1 cellular context compared by ENCODE assay signal in genomic region chr15:29613951-29614382, GRCh38.
TF ChIP-seq lines count a peak whose summit lies in the region.

No MANE protein-coding gene starts in this region.

TF ChIP-seq in WTC11, 78 proteins besides CTCF, POLR2A, EP300 and RAD21 (continued from another document):
- no peak for TF ChIP-seq ATF6 (CRISPR knock-in tag; IDR thresholded peaks at IDR 0.05)
- TF ChIP-seq PRDM15 (CRISPR knock-in tag; IDR thresholded peaks at IDR 0.05) = no peak
- TF ChIP-seq ELF4 (CRISPR knock-in tag; IDR thresholded peaks at IDR 0.05; ENCODE audit: low read depth) = no peak
- TF ChIP-seq GRHL2 (CRISPR knock-in tag; IDR thresholded peaks at IDR 0.05; ENCODE audit: insufficient replicate concordance, severe bottlenecking) = no peak
- TF ChIP-seq, protein P1, sequence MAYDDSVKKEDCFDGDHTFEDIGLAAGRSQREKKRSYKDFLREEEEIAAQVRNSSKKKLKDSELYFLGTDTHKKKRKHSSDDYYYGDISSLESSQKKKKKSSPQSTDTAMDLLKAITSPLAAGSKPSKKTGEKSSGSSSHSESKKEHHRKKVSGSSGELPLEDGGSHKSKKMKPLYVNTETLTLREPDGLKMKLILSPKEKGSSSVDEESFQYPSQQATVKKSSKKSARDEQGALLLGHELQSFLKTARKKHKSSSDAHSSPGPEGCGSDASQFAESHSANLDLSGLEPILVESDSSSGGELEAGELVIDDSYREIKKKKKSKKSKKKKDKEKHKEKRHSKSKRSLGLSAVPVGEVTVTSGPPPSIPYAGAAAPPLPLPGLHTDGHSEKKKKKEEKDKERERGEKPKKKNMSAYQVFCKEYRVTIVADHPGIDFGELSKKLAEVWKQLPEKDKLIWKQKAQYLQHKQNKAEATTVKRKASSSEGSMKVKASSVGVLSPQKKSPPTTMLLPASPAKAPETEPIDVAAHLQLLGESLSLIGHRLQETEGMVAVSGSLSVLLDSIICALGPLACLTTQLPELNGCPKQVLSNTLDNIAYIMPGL (CRISPR knock-in tag; IDR thresholded peaks at IDR 0.05) = no peak
- TF ChIP-seq PREB (CRISPR knock-in tag; IDR thresholded peaks at IDR 0.05; ENCODE audit: borderline replicate concordance) = no peak
- no peak for TF ChIP-seq ZNF671 (CRISPR knock-in tag; IDR thresholded peaks at IDR 0.05)
- TF ChIP-seq ETV6 (CRISPR knock-in tag; IDR thresholded peaks at IDR 0.05) = no peak
- TF ChIP-seq NR3C1 (CRISPR knock-in tag; conservative IDR thresholded peaks at IDR 0.05; ENCODE audit: low read depth) = no peak
- TF ChIP-seq PRRX2 (CRISPR knock-in tag; IDR thresholded peaks at IDR 0.05) = no peak
- no peak for TF ChIP-seq MXD4 (CRISPR knock-in tag; IDR thresholded peaks at IDR 0.05; ENCODE audit: borderline replicate concordance)
- no peak for TF ChIP-seq ATF1 (CRISPR knock-in tag; IDR thresholded peaks at IDR 0.05)
TF ChIP-seq in WTC11: peak in this region for 3.
